In genomic region chr11:13884159-13884799, GRCh38 we compare ENCODE assay signal across 28 cellular contexts.
A peak's percentile ranks its signal among the peaks of the same experiment; 100 is the strongest.
DNase-seq lines count a peak whose midpoint lies in the region; ATAC-seq and TF ChIP-seq lines count a peak whose summit lies in the region.
"Had no signal": no experiment of that assay in that cellular context is flagged by ENCODE, and none has a peak within 500 bp of the region (broad histone marks: within the 10 kb centered on the region; RNA-seq: fewer than 3 reads in every experiment).

No MANE protein-coding gene starts in this region.

- ATAC-seq in PC-3, result peak; percentile 75
- ATAC-seq in mucosa of descending colon, result peak; percentile 76
- ATAC-seq in GM19455 (IDR thresholded peaks at IDR 0.05; ENCODE audit: unreplicated experiment), result no peak
- ATAC-seq in activated T-cell treated with anti-CD3 and anti-CD28 coated beads, Interleukin-2, amount 50 U/mL, for 4 hours, result no peak
- ATAC-seq: left lobe of liver, right cardiac atrium, Right ventricle myocardium inferior had no signal

- H3K36me3 ChIP-seq in PC-3 (ENCODE audit: low read depth, low read length) (no peaks in the 10 kb centered on the region), mucosa of descending colon (ENCODE audit: low read depth) (no peaks in the 10 kb centered on the region)
- H3K36me3 ChIP-seq: ascending aorta, HAP-1, neural progenitor cell, suprapubic skin, upper lobe of right lung had no signal

- H3K9me3 ChIP-seq in PC-3 (ENCODE audit: low read length), result no peaks in the 10 kb centered on the region
- H3K9me3 ChIP-seq in mucosa of descending colon, result no peaks in the 10 kb centered on the region
- H3K9me3 ChIP-seq: ascending aorta, HAP-1, SK-N-SH, suprapubic skin, upper lobe of right lung had no signal

- H3F3A ChIP-seq in PC-3 (ENCODE audit: low read length, unreplicated experiment), result peaks cover 6% of the 10 kb centered on the region

- H3K9me2 ChIP-seq in PC-3 (replicated peaks; ENCODE audit: low read length), result no peaks in the 10 kb centered on the region
- H3K9me2 ChIP-seq: SK-N-SH had no signal

- H2AFZ ChIP-seq in PC-3 (ENCODE audit: low read length), result 0 out of 2 replicates have a peak overlapping the region, but pooled peaks have one; percentile 33
- H2AFZ ChIP-seq: neural progenitor cell had no signal

- no peaks in the 10 kb centered on the region for H3K9me3 Mint-ChIP-seq in immature natural killer cell
- peaks cover 4% of the 10 kb centered on the region for H3K9me3 Mint-ChIP-seq in activated T-cell treated with anti-CD3 and anti-CD28 coated beads, Interleukin-2, amount 50 U/mL, for 4 hours
- H3K9me3 Mint-ChIP-seq: endodermal cell, neural progenitor cell had no signal

- BruUV-seq in PC-3 (replicated peaks; lab: Mats Ljungman, UMichigan), result no TSS peak

- intact Hi-C loops in PC-3 (cut with micrococcal nuclease) (no loop called here), mucosa of descending colon (cut with DNase I, micrococcal nuclease) (no loop called here)

- in situ Hi-C loops in Caki2 (cut with HindIII; ENCODE audit: low pct_unique_long_range_greater_than_20kb, low sequenced_read_pairs), result no loop called here

- no peaks in the 10 kb centered on the region for H3K27me3 Mint-ChIP-seq in immature natural killer cell (ENCODE audit: low read depth in 3 of 3)
- no peaks in the 10 kb centered on the region for H3K27me3 Mint-ChIP-seq in activated T-cell treated with anti-CD3 and anti-CD28 coated beads, Interleukin-2, amount 50 U/mL, for 4 hours (ENCODE audit: low read depth)
- H3K27me3 Mint-ChIP-seq: activated naive CD8-positive, alpha-beta T cell treated with anti-CD3 and anti-CD28 coated beads, Interleukin-2, amount 10 ng/mL, durations not matched to agents 7 days and 5 days; activated T-cell treated with anti-CD3 and anti-CD28 coated beads, Interleukin-2, amount 50 U/mL, for 24 hours had no signal

- H4K20me1 ChIP-seq in PC-3 (ENCODE audit: low read length), result no peaks in the 10 kb centered on the region

- H3K4me2 ChIP-seq in PC-3 (ENCODE audit: low read length), result peak overlapping the region; percentile 64
- H3K4me2 ChIP-seq: neural progenitor cell, SK-N-SH, smooth muscle cell had no signal

- TF ChIP-seq CTCF in PC-3 (conservative IDR thresholded peaks at IDR 0.05; ENCODE audit: low read depth, low read length), result no peak
- no peak for TF ChIP-seq CTCF in epithelial cell of esophagus (IDR thresholded peaks at IDR 0.05; ENCODE audit: insufficient read depth, low read depth, low read length, missing control alignments)
- TF ChIP-seq CTCF in mucosa of descending colon (IDR thresholded peaks at IDR 0.05), result no peak

- no peaks in the 10 kb centered on the region for H3K79me2 ChIP-seq in PC-3 (ENCODE audit: low read length)

- H3K4me1 Mint-ChIP-seq in immature natural killer cell, result no peaks in the 10 kb centered on the region
- peaks cover 5% of the 10 kb centered on the region for H3K4me1 Mint-ChIP-seq in activated T-cell treated with anti-CD3 and anti-CD28 coated beads, Interleukin-2, amount 50 U/mL, for 4 hours (ENCODE audit: low read depth)
- H3K4me1 Mint-ChIP-seq: endodermal cell had no signal

- DNase-seq in Caki2 (ENCODE audit: low read depth) (peak; percentile 92), PC-3 (peak; percentile 73), epithelial cell of esophagus (ENCODE audit: low read depth) (peak; percentile 84), mucosa of descending colon (no peak), immature natural killer cell (no peak), NCI-H345 (lab: John Stamatoyannopoulos, UW) (no peak)
- DNase-seq in activated T-cell treated with anti-CD3 and anti-CD28 coated beads, Interleukin-2, amount 50 U/mL, for 4 hours, result no peak
- DNase-seq: activated B cell treated with CpG ODN at 0.5 μM for 24 hours; activated gamma-delta T cell; activated naive CD8-positive, alpha-beta T cell treated with anti-CD3 and anti-CD28 coated beads, Interleukin-2, amount 10 ng/mL, durations not matched to agents 7 days and 5 days; activated T-cell treated with anti-CD3 and anti-CD28 coated beads, Interleukin-2, amount 50 U/mL, for 24 hours; CD8-positive, alpha-beta memory T cell; dermis blood vessel endothelial cell; endodermal cell; mesendoderm; NCI-H446; right cardiac atrium; SK-N-SH; stimulated activated naive CD4-positive, alpha-beta T cell treated with Interleukin-2 at 50 U/mL for 16 hours; upper lobe of right lung had no signal

- H3K36me3 Mint-ChIP-seq in immature natural killer cell, result no peaks in the 10 kb centered on the region
- H3K36me3 Mint-ChIP-seq in activated T-cell treated with anti-CD3 and anti-CD28 coated beads, Interleukin-2, amount 50 U/mL, for 4 hours (ENCODE audit: insufficient read depth), result no peaks in the 10 kb centered on the region
- H3K36me3 Mint-ChIP-seq: CD8-positive, alpha-beta memory T cell; neural progenitor cell had no signal

- POLR2A ChIA-PET in PC-3 (lab: Charles Lee; ENCODE audit: unreplicated experiment), result no interaction called here

- H3K27ac Mint-ChIP-seq in immature natural killer cell, result no peak overlapping the region
- H3K27ac Mint-ChIP-seq: activated B cell treated with CpG ODN at 0.5 μM for 24 hours; activated naive CD8-positive, alpha-beta T cell treated with anti-CD3 and anti-CD28 coated beads, Interleukin-2, amount 10 ng/mL, durations not matched to agents 7 days and 5 days; activated T-cell treated with anti-CD3 and anti-CD28 coated beads, Interleukin-2, amount 50 U/mL, for 24 hours; CD8-positive, alpha-beta memory T cell; endodermal cell; neural progenitor cell had no signal

- H3K4me1 ChIP-seq in PC-3 (ENCODE audit: insufficient read depth, low read length) (peaks cover 34% of the 10 kb centered on the region), mucosa of descending colon (ENCODE audit: low read depth) (peaks cover 4% of the 10 kb centered on the region)
- H3K4me1 ChIP-seq: ascending aorta, HAP-1, neural progenitor cell, suprapubic skin, upper lobe of right lung had no signal

- no peak overlapping the region for H3K9ac ChIP-seq in PC-3 (ENCODE audit: low read length)
- H3K9ac ChIP-seq: neural progenitor cell, SK-N-SH had no signal

- H3K4me3 ChIP-seq in PC-3 (ENCODE audit: low read length) (0 out of 2 replicates have a peak overlapping the region, but pooled peaks have one; percentile 12), epithelial cell of esophagus (ENCODE audit: low read length) (no peak overlapping the region), mucosa of descending colon (no peak overlapping the region)
- H3K4me3 ChIP-seq: ascending aorta, HAP-1, neural progenitor cell, smooth muscle cell, suprapubic skin, upper lobe of right lung had no signal

- no peaks in the 10 kb centered on the region for H3K27me3 ChIP-seq in PC-3 (ENCODE audit: low read length)
- H3K27me3 ChIP-seq: ascending aorta, neural progenitor cell, suprapubic skin, upper lobe of right lung had no signal

- H3K27ac ChIP-seq in PC-3 (ENCODE audit: low read length), result peak overlapping the region; percentile 67
- H3K27ac ChIP-seq: ascending aorta, neural progenitor cell, suprapubic skin, upper lobe of right lung had no signal

- CTCF ChIA-PET in PC-3 (lab: Charles Lee), result no interaction called here

- H3K4me3 Mint-ChIP-seq in immature natural killer cell, result no peak overlapping the region
- no peak overlapping the region for H3K4me3 Mint-ChIP-seq in activated T-cell treated with anti-CD3 and anti-CD28 coated beads, Interleukin-2, amount 50 U/mL, for 4 hours
- H3K4me3 Mint-ChIP-seq: activated B cell treated with CpG ODN at 0.5 μM for 24 hours; activated naive CD8-positive, alpha-beta T cell treated with anti-CD3 and anti-CD28 coated beads, Interleukin-2, amount 10 ng/mL, durations not matched to agents 7 days and 5 days; activated T-cell treated with anti-CD3 and anti-CD28 coated beads, Interleukin-2, amount 50 U/mL, for 24 hours; CD8-positive, alpha-beta memory T cell; endodermal cell; neural progenitor cell had no signal

Comparison
In these comparisons a context has a peak if more than half of its experiments do, and no peak if none do; other contexts are left out.
1. DNase-seq: peak in Caki2 (single experiment), PC-3 (single experiment) and epithelial cell of esophagus (single experiment); none in mucosa of descending colon (0 of 3), immature natural killer cell (0 of 3), NCI-H345 (single experiment) and activated T-cell treated with anti-CD3 and anti-CD28 coated beads, Interleukin-2, amount 50 U/mL, for 4 hours (single experiment).
2. ATAC-seq: peak in PC-3 (single experiment) and mucosa of descending colon (single experiment); none in GM19455 (single experiment) and activated T-cell treated with anti-CD3 and anti-CD28 coated beads, Interleukin-2, amount 50 U/mL, for 4 hours (0 of 2).